In genomic region chr1:110291241-110292030, GRCh38 we compare ENCODE assay signal across 26 cellular contexts. TPM values are rescaled to one million over a fixed set of nuclear protein-coding genes. Genes with fewer than 3 reads are reported as not detected.
DNase-seq lines count a peak whose midpoint lies in the region; ATAC-seq, FAIRE-seq and TF ChIP-seq lines count a peak whose summit lies in the region.
"Had no signal": no experiment of that assay in that cellular context is flagged by ENCODE, and none has a peak within 500 bp of the region (broad histone marks: within the 10 kb centered on the region; RNA-seq: fewer than 3 reads in every experiment).

No MANE protein-coding gene starts in this region.

- no peak overlapping the region for H3K9ac ChIP-seq in HepG2 (ENCODE audit: insufficient read depth, low read depth, low read length)
- H3K9ac ChIP-seq: neural progenitor cell had no signal

- no peak overlapping the region for H3K27ac ChIP-seq in right lobe of liver
- H3K27ac ChIP-seq in HepG2 (ENCODE audit: extremely low read length, insufficient read depth, low read length), result no peak overlapping the region
- H3K27ac ChIP-seq: gastrocnemius medialis, neural progenitor cell, SJSA1 had no signal

- H3K4me1 Mint-ChIP-seq in stimulated activated effector memory CD8-positive, alpha-beta T cell treated with anti-CD3 and anti-CD28 coated beads, Interleukin-12 subunit alpha, Interleukin-12 subunit beta, amount 100 ng/mL, for 72 hours, result no peaks in the 10 kb centered on the region
- H3K4me1 Mint-ChIP-seq: activated B cell treated with CpG ODN at 0.5 μM for 24 hours; activated naive CD4-positive, alpha-beta T cell treated with anti-CD3 and anti-CD28 coated beads, Interleukin-2, amount 10 ng/mL, durations not matched to agents 7 days and 5 days; CD8-positive, alpha-beta memory T cell; central memory CD8-positive, alpha-beta T cell had no signal

- no peaks in the 10 kb centered on the region for H3K9me3 Mint-ChIP-seq in stimulated activated effector memory CD8-positive, alpha-beta T cell treated with anti-CD3 and anti-CD28 coated beads, Interleukin-12 subunit alpha, Interleukin-12 subunit beta, amount 100 ng/mL, for 72 hours
- H3K9me3 Mint-ChIP-seq: activated B cell treated with CpG ODN at 0.5 μM for 24 hours; activated CD8-positive, alpha-beta T cell treated with anti-CD3 and anti-CD28 coated beads for 36 hours; activated naive CD4-positive, alpha-beta T cell treated with anti-CD3 and anti-CD28 coated beads, Interleukin-2, amount 10 ng/mL, durations not matched to agents 7 days and 5 days; CD8-positive, alpha-beta memory T cell; central memory CD8-positive, alpha-beta T cell; neural progenitor cell had no signal

- H3K27me3 ChIP-seq in right lobe of liver, result no peaks in the 10 kb centered on the region
- H3K27me3 ChIP-seq in HepG2 (ENCODE audit: control insufficient read depth in 1 of 2, insufficient read depth in 2 of 2, low read length in 2 of 2), result peaks cover 0 to 6% of the 10 kb centered on the region in 2 experiments; a peak in 2 of 5 replicates
- H3K27me3 ChIP-seq: gastrocnemius medialis, neural progenitor cell had no signal

- no TSS peak for BruUV-seq in HepG2 (replicated peaks; lab: Mats Ljungman, UMichigan)

- H3K9me3 ChIP-seq in right lobe of liver (no peaks in the 10 kb centered on the region), HepG2 (ENCODE audit: low read length) (no peaks in the 10 kb centered on the region), mucosa of descending colon (no peaks in the 10 kb centered on the region)
- H3K9me3 ChIP-seq: gastrocnemius medialis, SJSA1 had no signal

- no peak overlapping the region for H3K4me2 ChIP-seq in HepG2 (ENCODE audit: low read depth, low read length)
- H3K4me2 ChIP-seq: neural progenitor cell had no signal

- in situ Hi-C loops in HepG2 (cut with HindIII; ENCODE audit: extremely low pct_ligation_motif_present, low pct_unique_long_range_greater_than_20kb), result no loop called here

- H3K4me3 Mint-ChIP-seq in stimulated activated effector memory CD8-positive, alpha-beta T cell treated with anti-CD3 and anti-CD28 coated beads, Interleukin-12 subunit alpha, Interleukin-12 subunit beta, amount 100 ng/mL, for 72 hours, result no peak overlapping the region
- H3K4me3 Mint-ChIP-seq: activated B cell treated with CpG ODN at 0.5 μM for 24 hours; activated CD8-positive, alpha-beta T cell treated with anti-CD3 and anti-CD28 coated beads for 36 hours; activated naive CD4-positive, alpha-beta T cell treated with anti-CD3 and anti-CD28 coated beads, Interleukin-2, amount 10 ng/mL, durations not matched to agents 7 days and 5 days; CD8-positive, alpha-beta memory T cell; central memory CD8-positive, alpha-beta T cell; neural progenitor cell; T-helper 17 cell had no signal

- DNase-seq in right lobe of liver (no peak), HepG2 (ENCODE audit: low spot score) (no peak), NCI-H1694 treated with DMSO at 0.1 percent for 48 hours (lab: John Stamatoyannopoulos, UW) (peak; percentile 39), mucosa of descending colon (peak; percentile 41 to 79 (median 52)), cortex of kidney (lab: John Stamatoyannopoulos, UW) (no peak), 8988T (no peak), T-helper 9 cell (no peak)
- DNase-seq in stimulated activated effector memory CD8-positive, alpha-beta T cell treated with anti-CD3 and anti-CD28 coated beads, Interleukin-12 subunit alpha, Interleukin-12 subunit beta, amount 100 ng/mL, for 72 hours (ENCODE audit: low spot score in 2 of 2), result no peak
- DNase-seq: activated B cell treated with CpG ODN at 0.5 μM for 24 hours; activated CD8-positive, alpha-beta T cell treated with anti-CD3 and anti-CD28 coated beads for 36 hours; activated naive CD4-positive, alpha-beta T cell treated with anti-CD3 and anti-CD28 coated beads, Interleukin-2, amount 10 ng/mL, durations not matched to agents 7 days and 5 days; activated T-cell treated with anti-CD3 and anti-CD28 coated beads, Interleukin-2, amount 50 U/mL, for 1 hour; aorta; CD8-positive, alpha-beta memory T cell; effector CD4-positive, alpha-beta T cell; gastrocnemius medialis; H7; KG1; mesendoderm; NCI-H2107; NCI-H748 treated with DMSO at 0.1 percent for 48 hours; stimulated activated CD8-positive, alpha-beta memory T cell treated with anti-CD3 and anti-CD28 coated beads, Interleukin-4, amount 100 ng/mL, for 48 hours; T-helper 17 cell had no signal

- no peak for TF ChIP-seq RAD21 in HepG2 (CRISPR knock-in tag; IDR thresholded peaks at IDR 0.05)

- TF ChIP-seq CTCF in right lobe of liver (IDR thresholded peaks at IDR 0.05), result no peak
- no peak for TF ChIP-seq CTCF in HepG2 (CRISPR knock-in tag; IDR thresholded peaks at IDR 0.05)
- no peak for TF ChIP-seq CTCF in mucosa of descending colon (IDR thresholded peaks at IDR 0.05)

- ATAC-seq in right lobe of liver (peak in 3 of 4 donors; percentile 17 to 38 (median 36)), HepG2 (no peak), mucosa of descending colon (peak; percentile 95)
- no peak for ATAC-seq in stimulated activated effector memory CD8-positive, alpha-beta T cell treated with anti-CD3 and anti-CD28 coated beads, Interleukin-12 subunit alpha, Interleukin-12 subunit beta, amount 100 ng/mL, for 72 hours
- ATAC-seq: activated CD8-positive, alpha-beta T cell treated with anti-CD3 and anti-CD28 coated beads for 36 hours; T-helper 17 cell had no signal

- H3K79me2 ChIP-seq in HepG2 (ENCODE audit: insufficient read depth, low read length), result no peaks in the 10 kb centered on the region

- TF ChIP-seq POLR2A in right lobe of liver (IDR thresholded peaks at IDR 0.05) (no peak), HepG2 (IDR thresholded peaks at IDR 0.05; ENCODE audit: insufficient read depth in 1 of 2, low read depth in 2 of 2, low read length in 2 of 2) (no peak)

- no peaks in the 10 kb centered on the region for H3K36me3 Mint-ChIP-seq in stimulated activated effector memory CD8-positive, alpha-beta T cell treated with anti-CD3 and anti-CD28 coated beads, Interleukin-12 subunit alpha, Interleukin-12 subunit beta, amount 100 ng/mL, for 72 hours
- H3K36me3 Mint-ChIP-seq: activated naive CD4-positive, alpha-beta T cell treated with anti-CD3 and anti-CD28 coated beads, Interleukin-2, amount 10 ng/mL, durations not matched to agents 7 days and 5 days; neural progenitor cell had no signal

- H3K27ac Mint-ChIP-seq in stimulated activated effector memory CD8-positive, alpha-beta T cell treated with anti-CD3 and anti-CD28 coated beads, Interleukin-12 subunit alpha, Interleukin-12 subunit beta, amount 100 ng/mL, for 72 hours, result no peak overlapping the region
- H3K27ac Mint-ChIP-seq: activated B cell treated with CpG ODN at 0.5 μM for 24 hours; activated CD8-positive, alpha-beta T cell treated with anti-CD3 and anti-CD28 coated beads for 36 hours; activated naive CD4-positive, alpha-beta T cell treated with anti-CD3 and anti-CD28 coated beads, Interleukin-2, amount 10 ng/mL, durations not matched to agents 7 days and 5 days; T-helper 17 cell had no signal

- no peak for FAIRE-seq in HepG2 (lab: Jason Lieb, UNC)

- H4K20me1 ChIP-seq in HepG2 (ENCODE audit: insufficient read depth, low read length), result no peaks in the 10 kb centered on the region

- POLR2A ChIA-PET in HepG2 (lab: Yijun Ruan, JAX), result no interaction called here

- H3K36me3 ChIP-seq in right lobe of liver, result no peaks in the 10 kb centered on the region
- H3K36me3 ChIP-seq in HepG2 (replicated peaks in 1 of 2; ENCODE audit: control insufficient read depth in 1 of 2, insufficient read depth in 2 of 2, low read length in 2 of 2), result no peaks in the 10 kb centered on the region
- H3K36me3 ChIP-seq in mucosa of descending colon (ENCODE audit: low read depth), result no peaks in the 10 kb centered on the region
- H3K36me3 ChIP-seq: gastrocnemius medialis, neural progenitor cell, SJSA1 had no signal

- no peaks in the 10 kb centered on the region for H3K4me1 ChIP-seq in right lobe of liver
- H3K4me1 ChIP-seq in HepG2 (ENCODE audit: insufficient read depth, low read length), result peaks cover 7% of the 10 kb centered on the region; the same call in 1 of the 2 replicates
- H3K4me1 ChIP-seq in mucosa of descending colon (ENCODE audit: low read depth), result no peaks in the 10 kb centered on the region
- H3K4me1 ChIP-seq: gastrocnemius medialis, neural progenitor cell, SJSA1 had no signal

- no peak for TF ChIP-seq EP300 in HepG2 (IDR thresholded peaks at IDR 0.05; ENCODE audit: low read depth in 2 of 2, low read length in 2 of 2)
- TF ChIP-seq EP300 in HepG2 (CRISPR knock-in tag; IDR thresholded peaks at IDR 0.05; ENCODE audit: borderline replicate concordance), result no peak

- H3K4me3 ChIP-seq in right lobe of liver, result no peak overlapping the region
- H3K4me3 ChIP-seq in HepG2 (replicated peaks in 1 of 3; ENCODE audit: insufficient read depth in 1 of 3, low read depth in 2 of 3, low read length in 3 of 3), result no peak overlapping the region
- H3K4me3 ChIP-seq in mucosa of descending colon, result no peak overlapping the region
- H3K4me3 ChIP-seq: gastrocnemius medialis, neural progenitor cell, SJSA1 had no signal

- no peak overlapping the region for H2AFZ ChIP-seq in HepG2 (ENCODE audit: low read length)
- H2AFZ ChIP-seq: neural progenitor cell had no signal

- WGBS in right lobe of liver (ENCODE audit: insufficient coverage, low coverage, low lambda C conversion rate, missing lambda C conversion rate), result 43% methylated on average over 7 of the region's 7 CpGs
- 3% methylated on average over 7 of the region's 7 CpGs for WGBS in HepG2 (ENCODE audit: low lambda C conversion rate)

- CTCF ChIA-PET in HepG2 (lab: Yijun Ruan, JAX; ENCODE audit: low intra/inter-chr PET ratio, low total read pairs), result no interaction called here

- intact Hi-C loops in right lobe of liver (cut with DNase I) (no loop called here), HepG2 (cut with micrococcal nuclease; ENCODE audit: unreplicated experiment) (no loop called here), mucosa of descending colon (cut with DNase I, micrococcal nuclease) (no loop called here)

RNA-seq across cellular contexts. Expression of gene RBM15, which starts 47.7 kb away (rescaled TPM):
- total RNA-seq in right lobe of liver (10 to 100 TPM in 5 of 6 experiments, 1 to 10 TPM in 1; 8.9 to 15.1 (median 12.2) TPM), HepG2 (2016; rRNA removed; fragmentation: Illumina TruSeq; extraction: Trizol) (35.2 and 36.4 TPM in 2 replicates), mucosa of descending colon (10 to 100 TPM; 24.1 to 29.0 (median 26.7) TPM)
- total RNA-seq in HepG2 (2016; cell fraction: cytosol; rRNA removed; fragmentation: Illumina TruSeq; extraction: Trizol; ENCODE audit: low read depth), result 2.1 and 2.5 TPM in 2 replicates
- total RNA-seq in HepG2 (2016; cell fraction: insoluble cytoplasmic fraction; rRNA removed; fragmentation: Illumina TruSeq; extraction: Trizol), result 31.0 and 35.2 TPM in 2 replicates
- total RNA-seq in HepG2 (2016; cell fraction: membrane; rRNA removed; fragmentation: Illumina TruSeq; extraction: Trizol), result 7.5 and 9.4 TPM in 2 replicates
- total RNA-seq in HepG2 (2016; cell fraction: nucleus; rRNA removed; fragmentation: Illumina TruSeq; extraction: Trizol), result 64.6 and 75.1 TPM in 2 replicates
- 12.1 and 13.5 TPM in 2 replicates for polyA plus RNA-seq in HepG2 (2011; rRNA removed)
- 8.3 and 10.1 TPM in 2 replicates for polyA plus RNA-seq in HepG2 (2011; cell fraction: cytosol; rRNA removed)
- polyA plus RNA-seq in HepG2 (2011; cell fraction: nucleus; rRNA removed), result 23.5 and 29.1 TPM in 2 replicates
- 4.6 and 5.4 TPM in 2 replicates for polyA plus RNA-seq in HepG2 (2012)
- 0.16 and 0.34 TPM in 2 replicates for polyA plus RNA-seq in HepG2 (2016; cell fraction: cytosol; fragmentation: Illumina TruSeq; extraction: Trizol; ENCODE audit: low read depth)
- polyA plus RNA-seq in HepG2 (2016; cell fraction: insoluble cytoplasmic fraction; fragmentation: Illumina TruSeq; extraction: Trizol; ENCODE audit: low read depth), result 9.6 TPM in 2 replicates
- polyA plus RNA-seq in HepG2 (2016; cell fraction: membrane; fragmentation: Illumina TruSeq; extraction: Trizol; ENCODE audit: low read depth), result 1.00 and 1.3 TPM in 2 replicates
- polyA plus RNA-seq in HepG2 (2016; cell fraction: nucleus; fragmentation: Illumina TruSeq; extraction: Trizol; ENCODE audit: insufficient read depth, low read depth), result 12.8 and 15.7 TPM in 2 replicates
- 97.0 and 222 TPM in 2 replicates for polyA minus RNA-seq in HepG2 (2011; rRNA and poly(A)+ RNA removed; ENCODE audit: low replicate concordance)
- 20.9 and 22.2 TPM in 2 replicates for polyA minus RNA-seq in HepG2 (2011; cell fraction: cytosol; rRNA and poly(A)+ RNA removed)
- 154 and 171 TPM in 2 replicates for polyA minus RNA-seq in HepG2 (2011; cell fraction: nucleus; rRNA and poly(A)+ RNA removed)

Comparison
In these comparisons a context has a peak if more than half of its experiments do, and no peak if none do; other contexts are left out.
1. ATAC-seq: peak in right lobe of liver (3 of 4) and mucosa of descending colon (single experiment); none in HepG2 (single experiment) and stimulated activated effector memory CD8-positive, alpha-beta T cell treated with anti-CD3 and anti-CD28 coated beads, Interleukin-12 subunit alpha, Interleukin-12 subunit beta, amount 100 ng/mL, for 72 hours (single experiment).
2. DNase-seq: peak in NCI-H1694 treated with DMSO at 0.1 percent for 48 hours (single experiment) and mucosa of descending colon (3 of 3); none in right lobe of liver (0 of 3), HepG2 (single experiment), cortex of kidney (single experiment), 8988T (single experiment), T-helper 9 cell (single experiment) and stimulated activated effector memory CD8-positive, alpha-beta T cell treated with anti-CD3 and anti-CD28 coated beads, Interleukin-12 subunit alpha, Interleukin-12 subunit beta, amount 100 ng/mL, for 72 hours (0 of 2).